In the genomic region with DNA sequence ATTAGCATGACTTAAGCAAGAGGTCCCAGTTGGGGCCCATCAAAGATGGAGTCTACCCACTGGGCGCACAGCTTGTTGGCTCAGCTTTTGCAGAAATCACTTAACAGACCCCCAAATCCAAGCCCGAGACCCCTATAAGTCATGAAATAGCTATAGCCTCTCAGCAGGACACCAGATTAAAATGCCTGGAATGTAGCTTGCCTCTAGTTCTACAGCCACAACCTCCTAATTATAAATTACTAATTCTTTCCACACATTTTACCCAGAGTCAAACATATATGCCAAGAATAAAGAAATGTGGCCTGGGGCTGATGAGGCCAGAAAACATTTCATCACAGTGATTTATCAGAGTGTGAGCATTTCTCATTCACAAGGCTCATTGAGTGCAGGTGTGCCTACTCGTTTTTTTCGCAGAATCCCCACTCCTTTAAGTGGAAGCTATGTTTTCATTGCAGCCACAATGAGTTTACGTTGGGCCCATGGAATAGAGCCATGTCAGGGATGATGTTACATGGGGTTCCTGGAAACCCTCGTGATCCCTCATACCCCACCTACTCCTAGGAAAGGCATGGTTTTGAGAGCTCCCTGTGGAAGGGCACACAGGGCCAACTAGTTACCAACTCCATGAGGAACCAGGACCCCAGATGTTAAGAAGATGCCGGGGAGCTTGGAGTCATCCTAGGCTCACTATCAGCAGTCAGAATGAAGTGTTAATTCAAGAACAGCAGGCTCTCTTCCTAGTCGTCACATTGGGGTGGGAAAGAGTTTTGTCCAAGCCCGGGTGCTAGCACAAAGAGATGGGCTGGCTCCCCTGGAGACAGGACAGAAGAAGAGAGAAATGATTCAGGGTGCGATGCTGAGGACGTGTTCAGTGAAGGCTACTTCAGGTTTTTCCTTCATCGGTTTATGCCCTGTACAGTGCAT, we compare ENCODE assay signal across 2 cellular contexts.
TF ChIP-seq lines count a peak whose summit lies in the region.

No MANE protein-coding gene starts in this region.

TF ChIP-seq in Ishikawa, 13 proteins besides CTCF, POLR2A, EP300 and RAD21 (continued from another document):
- TF ChIP-seq REST (IDR thresholded peaks at IDR 0.05; ENCODE audit: low read depth) (no peak), CEBPB (IDR thresholded peaks at IDR 0.05) (no peak), ZBTB7A (IDR thresholded peaks at IDR 0.05; ENCODE audit: low read depth) (no peak), USF1 (IDR thresholded peaks at IDR 0.05) (no peak), YY1 (IDR thresholded peaks at IDR 0.05; ENCODE audit: low read depth) (no peak), TCF12 (IDR thresholded peaks at IDR 0.05; ENCODE audit: low read depth) (peak; percentile 42; the same call in 1 of the 2 replicates), EGR1 (IDR thresholded peaks at IDR 0.05) (no peak), TEAD4 (IDR thresholded peaks at IDR 0.05) (peak; percentile 82)

TF ChIP-seq in H1, 55 proteins besides CTCF, POLR2A, EP300 and RAD21 (continued from another document):
- TF ChIP-seq TEAD4 (IDR thresholded peaks at IDR 0.05; ENCODE audit: low read depth, low read length): peak; percentile 68; the same call in 1 of the 2 replicates
